ENCODE assay signal across 17 cellular contexts in the genomic region with DNA sequence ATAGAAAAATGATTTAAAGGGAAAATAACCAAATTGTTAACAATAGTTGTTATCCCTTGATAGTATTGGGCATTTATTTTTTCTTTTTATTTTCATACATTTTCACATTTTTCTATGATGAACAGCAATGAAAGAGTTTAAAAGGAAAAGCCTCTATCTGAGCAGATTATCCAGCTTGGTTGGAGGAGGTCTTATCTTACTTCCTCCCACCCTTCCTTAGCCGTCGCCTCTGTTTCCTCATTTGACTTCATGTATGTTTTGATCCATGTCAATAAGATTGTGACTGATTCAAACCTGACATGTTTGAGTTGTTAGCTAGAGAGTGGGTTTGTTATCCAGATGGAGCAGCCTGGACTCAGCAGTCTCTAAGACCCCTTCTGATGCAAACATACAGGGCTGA. TPM values are rescaled to one million over a fixed set of nuclear protein-coding genes. Genes with fewer than 3 reads are reported as not detected.
"Had no signal": no experiment of that assay in that cellular context is flagged by ENCODE, and none has a peak within 500 bp of the region (broad histone marks: within the 10 kb centered on the region; RNA-seq: fewer than 3 reads in every experiment).

No MANE protein-coding gene starts in this region.

- DNase-seq: activated CD4-positive, alpha-beta T cell treated with anti-CD3 and anti-CD28 coated beads, Interleukin-2, amount 50 U/mL, for 1 hour; activated CD8-positive, alpha-beta memory T cell treated with anti-CD3 and anti-CD28 coated beads for 24 hours; activated gamma-delta T cell treated with Interleukin-2 at 50 U/mL for 16 hours; activated naive CD8-positive, alpha-beta T cell treated with anti-CD3 and anti-CD28 coated beads for 36 hours; amygdala; body of pancreas; caudate nucleus; colonic mucosa; effector CD4-positive, alpha-beta T cell; foreskin keratinocyte; kidney glomerular epithelial cell; lower lobe of right lung; midbrain; sigmoid colon; T-cell had no signal

- ATAC-seq: body of pancreas; foreskin keratinocyte; lower lobe of right lung; stimulated activated memory B cell treated with anti-CD40 and anti-IgM and Interleukin-4, amounts not matched to agents 10 μg/mL and 1 μg/mL and 100 μg/mL, for 72 hours; T-cell had no signal

- H3K4me3 Mint-ChIP-seq: activated naive CD8-positive, alpha-beta T cell treated with anti-CD3 and anti-CD28 coated beads for 36 hours; neural crest cell; stimulated activated memory B cell treated with anti-CD40 and anti-IgM and Interleukin-4, amounts not matched to agents 10 μg/mL and 1 μg/mL and 100 μg/mL, for 72 hours; T-cell had no signal

- H3K4me1 Mint-ChIP-seq: neural crest cell had no signal

- H3K27me3 Mint-ChIP-seq: activated naive CD8-positive, alpha-beta T cell treated with anti-CD3 and anti-CD28 coated beads for 36 hours; stimulated activated memory B cell treated with anti-CD40 and anti-IgM and Interleukin-4, amounts not matched to agents 10 μg/mL and 1 μg/mL and 100 μg/mL, for 72 hours; T-cell had no signal

- H3K27ac Mint-ChIP-seq: activated naive CD8-positive, alpha-beta T cell treated with anti-CD3 and anti-CD28 coated beads for 36 hours; stimulated activated memory B cell treated with anti-CD40 and anti-IgM and Interleukin-4, amounts not matched to agents 10 μg/mL and 1 μg/mL and 100 μg/mL, for 72 hours had no signal

- H3K9me3 Mint-ChIP-seq: activated naive CD8-positive, alpha-beta T cell treated with anti-CD3 and anti-CD28 coated beads for 36 hours; neural crest cell; stimulated activated memory B cell treated with anti-CD40 and anti-IgM and Interleukin-4, amounts not matched to agents 10 μg/mL and 1 μg/mL and 100 μg/mL, for 72 hours had no signal

RNA-seq across cellular contexts. Expression of gene RHCE, which starts 41.2 kb away (rescaled TPM):
- total RNA-seq: neural crest cell had no signal
